ENCODE assay signal across 18 cellular contexts in genomic region chr22:43994006-43994405, GRCh38. TPM values are rescaled to one million over a fixed set of nuclear protein-coding genes. Genes with fewer than 3 reads are reported as not detected.
A peak's percentile ranks its signal among the peaks of the same experiment; 100 is the strongest.
DNase-seq lines count a peak whose midpoint lies in the region; ATAC-seq and TF ChIP-seq lines count a peak whose summit lies in the region.
"Had no signal": no experiment of that assay in that cellular context is flagged by ENCODE, and none has a peak within 500 bp of the region (broad histone marks: within the 10 kb centered on the region; RNA-seq: fewer than 3 reads in every experiment).

No MANE protein-coding gene starts in this region.

- in situ Hi-C loops in gastrocnemius medialis (cut with MboI; ENCODE audit: low sequenced_read_pairs in 4 of 4) = loop anchor here (5.0 to 25.0 kb wide), 3 partner anchors 93 to 643 kb away; no protein-coding TSS in a partner anchor

- peak overlapping the region; percentile 67 for H3K27ac Mint-ChIP-seq in activated naive CD4-positive, alpha-beta T cell treated with anti-CD3 and anti-CD28 coated beads, Interleukin-2, amount 10 ng/mL, durations not matched to agents 7 days and 5 days
- peak overlapping the region; percentile 94 to 95 for H3K27ac Mint-ChIP-seq in effector memory CD8-positive, alpha-beta T cell

- no peak overlapping the region for H3K4me3 ChIP-seq in gastrocnemius medialis
- H3K4me3 ChIP-seq in SJCRH30 = no peak overlapping the region
- H3K4me3 ChIP-seq: cardiac muscle cell, HAP-1 had no signal

- H3K9me3 Mint-ChIP-seq in activated naive CD4-positive, alpha-beta T cell treated with anti-CD3 and anti-CD28 coated beads, Interleukin-2, amount 10 ng/mL, durations not matched to agents 7 days and 5 days = no peaks in the 10 kb centered on the region
- no peaks in the 10 kb centered on the region for H3K9me3 Mint-ChIP-seq in effector memory CD8-positive, alpha-beta T cell
- H3K9me3 Mint-ChIP-seq: activated T-cell treated with anti-CD3 and anti-CD28 coated beads, Interleukin-2, amount 50 U/mL, for 24 hours had no signal

- no peak for ATAC-seq in effector memory CD8-positive, alpha-beta T cell (replicated peaks)
- ATAC-seq in gastrocnemius medialis = no peak
- ATAC-seq in HG02938 (IDR thresholded peaks at IDR 0.05; ENCODE audit: unreplicated experiment) = no peak
- ATAC-seq: esophagus mucosa had no signal

- peaks cover 0 to 41% of the 10 kb centered on the region in 2 donors for H3K36me3 ChIP-seq in gastrocnemius medialis
- H3K36me3 ChIP-seq in SJCRH30 = no peaks in the 10 kb centered on the region; the same call in 1 of the 2 replicates

- H3K27ac ChIP-seq in gastrocnemius medialis = peak overlapping the region; percentile 74 to 85 (median 82)
- H3K27ac ChIP-seq in SJCRH30 = no peak overlapping the region
- H3K27ac ChIP-seq: cardiac muscle cell had no signal

- no peaks in the 10 kb centered on the region for H3K27me3 ChIP-seq in gastrocnemius medialis
- no peaks in the 10 kb centered on the region for H3K27me3 ChIP-seq in SJCRH30
- H3K27me3 ChIP-seq: cardiac muscle cell had no signal

- peaks cover 21 to 30% of the 10 kb centered on the region in 2 donors for H3K4me1 ChIP-seq in gastrocnemius medialis
- 0 out of 2 replicates have a peak, but pooled peaks cover 2% of the 10 kb centered on the region for H3K4me1 ChIP-seq in SJCRH30
- H3K4me1 ChIP-seq: HAP-1 had no signal

- H3K4me1 Mint-ChIP-seq in activated naive CD4-positive, alpha-beta T cell treated with anti-CD3 and anti-CD28 coated beads, Interleukin-2, amount 10 ng/mL, durations not matched to agents 7 days and 5 days = peaks cover 33% of the 10 kb centered on the region
- peaks cover 26 to 36% of the 10 kb centered on the region in 2 donors for H3K4me1 Mint-ChIP-seq in effector memory CD8-positive, alpha-beta T cell (ENCODE audit: low read depth in 2 of 2)

- no peak for TF ChIP-seq CTCF in gastrocnemius medialis (IDR thresholded peaks at IDR 0.05 in 4 of 5, conservative IDR thresholded peaks at IDR 0.05 in 1 of 5)

- no peaks in the 10 kb centered on the region for H3K9me3 ChIP-seq in gastrocnemius medialis
- no peaks in the 10 kb centered on the region for H3K9me3 ChIP-seq in SJCRH30 (replicated peaks)
- H3K9me3 ChIP-seq: HAP-1 had no signal

- TF ChIP-seq POLR2A in gastrocnemius medialis (IDR thresholded peaks at IDR 0.05) = no peak

- H3K36me3 Mint-ChIP-seq in activated naive CD4-positive, alpha-beta T cell treated with anti-CD3 and anti-CD28 coated beads, Interleukin-2, amount 10 ng/mL, durations not matched to agents 7 days and 5 days = peaks cover 58% of the 10 kb centered on the region
- peaks cover 50% of the 10 kb centered on the region for H3K36me3 Mint-ChIP-seq in effector memory CD8-positive, alpha-beta T cell (ENCODE audit: insufficient read depth)

- CTCF ChIA-PET in activated naive CD4-positive, alpha-beta T cell treated with anti-CD3 and anti-CD28 coated beads, Interleukin-2, amount 10 ng/mL, durations not matched to agents 7 days and 5 days (lab: Charles Lee) = interaction anchor here (1.1 to 5.2 kb wide), 17 partner anchors 10 to 632 kb away, joined by 3 to 168 read pairs (median 5); partner anchors contain the start of gene PARVG

- H3K4me3 Mint-ChIP-seq in activated naive CD4-positive, alpha-beta T cell treated with anti-CD3 and anti-CD28 coated beads, Interleukin-2, amount 10 ng/mL, durations not matched to agents 7 days and 5 days = no peak overlapping the region
- H3K4me3 Mint-ChIP-seq in effector memory CD8-positive, alpha-beta T cell = no peak overlapping the region

- DNase-seq in activated naive CD4-positive, alpha-beta T cell treated with anti-CD3 and anti-CD28 coated beads, Interleukin-2, amount 10 ng/mL, durations not matched to agents 7 days and 5 days = no peak
- no peak for DNase-seq in activated naive CD4-positive, alpha-beta T cell treated with Interleukin-2 at 50 U/mL for 16 hours
- DNase-seq in COLO668 (lab: John Stamatoyannopoulos, UW; ENCODE audit: unreplicated experiment) (peak; percentile 25), gastrocnemius medialis (no peak), kidney glomerular epithelial cell (lab: John Stamatoyannopoulos, UW) (no peak), SJCRH30 (no peak)
- DNase-seq in effector memory CD8-positive, alpha-beta T cell = no peak
- DNase-seq: activated CD4-positive, alpha-beta T cell treated with anti-CD3 and anti-CD28 coated beads, Interleukin-2, amount 50 U/mL, for 4 hours; activated T-cell treated with anti-CD3 and anti-CD28 coated beads, Interleukin-2, amount 50 U/mL, for 24 hours; GDM1; left ventricle myocardium superior; NCI-H774; small intestine; stimulated activated CD4-positive, alpha-beta T cell treated with anti-CD3 and anti-CD28 coated beads, Interleukin-4, amount 100 ng/mL, for 4 hours had no signal

- intact Hi-C loops in gastrocnemius medialis (cut with DNase I; ENCODE audit: low total_unique reads) = loop anchor here (10.0 kb wide), 1 partner anchor 181 kb away; no protein-coding TSS in a partner anchor

- no peaks in the 10 kb centered on the region for H3K27me3 Mint-ChIP-seq in activated naive CD4-positive, alpha-beta T cell treated with anti-CD3 and anti-CD28 coated beads, Interleukin-2, amount 10 ng/mL, durations not matched to agents 7 days and 5 days
- no peaks in the 10 kb centered on the region for H3K27me3 Mint-ChIP-seq in effector memory CD8-positive, alpha-beta T cell
- H3K27me3 Mint-ChIP-seq: activated T-cell treated with anti-CD3 and anti-CD28 coated beads, Interleukin-2, amount 50 U/mL, for 24 hours had no signal

RNA-seq across cellular contexts. Expression of gene PARVB, which starts 30.1 kb away (rescaled TPM):
- total RNA-seq in gastrocnemius medialis = 100 to 1,000 TPM; 120 to 201 (median 147) TPM
- not detected in 2 replicates for total RNA-seq in SJCRH30 (2014; rRNA removed; shearing (Covaris generic))

RNA-seq across cellular contexts. Expression of gene SAMM50, which starts 38.8 kb away (rescaled TPM):
- 100 to 1,000 TPM in 1 of 4 donors, 10 to 100 TPM in 3; 67.4 to 104 (median 72.0) TPM for total RNA-seq in gastrocnemius medialis
- 45.8 and 49.1 TPM in 2 replicates for total RNA-seq in SJCRH30 (2014; rRNA removed; shearing (Covaris generic))

Comparison
In these comparisons a context has a peak if more than half of its experiments do, and no peak if none do; other contexts are left out.
1. RNA of gene PARVB, which starts 30.1 kb away (total RNA-seq): 120 to 201 TPM in gastrocnemius medialis; not detected in SJCRH30; every median in the first group is over 100 times any median in the second.